In the genomic region with DNA sequence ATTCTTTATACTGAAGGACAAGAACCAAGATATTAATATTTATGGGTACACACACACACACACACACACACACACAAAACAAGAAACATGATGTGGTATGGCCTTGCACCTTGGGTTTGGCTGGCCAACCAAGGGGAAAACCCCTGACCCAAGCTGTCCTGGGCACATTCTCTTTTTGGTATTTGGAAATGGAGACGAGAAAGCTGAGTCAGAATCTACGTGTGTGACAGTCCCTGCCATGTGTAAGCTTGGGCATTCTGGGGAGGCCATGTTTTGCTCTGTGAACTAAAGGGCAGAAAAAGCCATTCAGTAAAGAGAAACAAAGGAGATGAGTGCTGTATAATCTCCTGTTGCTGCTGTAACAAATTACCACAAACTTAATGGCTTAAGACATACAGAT, we compare ENCODE assay signal across 17 cellular contexts. TPM values are rescaled to one million over a fixed set of nuclear protein-coding genes. Genes with fewer than 3 reads are reported as not detected.
DNase-seq lines count a peak whose midpoint lies in the region; ATAC-seq and TF ChIP-seq lines count a peak whose summit lies in the region.
"Had no signal": no experiment of that assay in that cellular context is flagged by ENCODE, and none has a peak within 500 bp of the region (broad histone marks: within the 10 kb centered on the region; RNA-seq: fewer than 3 reads in every experiment).

No MANE protein-coding gene starts in this region.

- H3K27ac ChIP-seq in CD4-positive, alpha-beta memory T cell (ENCODE audit: low read depth, low read length), result peak overlapping the region; percentile 27
- H3K27ac ChIP-seq in mesenchymal stem cell (ENCODE audit: low read length, poor library complexity, severe bottlenecking), result no peak overlapping the region
- H3K27ac ChIP-seq: C4-2B had no signal

- H3K9ac ChIP-seq in mesenchymal stem cell (ENCODE audit: low read length), result no peak overlapping the region

- POLR2A ChIA-PET in CD4-positive, alpha-beta memory T cell (lab: Charles Lee; ENCODE audit: partially characterized antibody), result interaction anchor here (1.6 to 6.1 kb wide), 2 partner anchors 25 to 33 kb away, joined by 5 to 81 read pairs; a partner anchor contains a TSS
- POLR2A ChIA-PET in activated CD8-positive, alpha-beta T cell treated with anti-CD3 and anti-CD28 coated beads for 36 hours (lab: Charles Lee), result interaction anchor here (0.8 to 2.1 kb wide), 5 partner anchors 15 to 75 kb away, joined by 3 to 4 read pairs (median 4); no protein-coding TSS in a partner anchor

- H3K36me3 Mint-ChIP-seq in CD4-positive, alpha-beta memory T cell, result no peaks in the 10 kb centered on the region
- peaks cover 3% of the 10 kb centered on the region for H3K36me3 Mint-ChIP-seq in activated CD8-positive, alpha-beta T cell treated with anti-CD3 and anti-CD28 coated beads for 36 hours (ENCODE audit: low read depth)
- H3K36me3 Mint-ChIP-seq: naive B cell had no signal

- peak overlapping the region; percentile 62 to 74 for H3K18ac ChIP-seq in mesenchymal stem cell (ENCODE audit: low read depth in 1 of 2, low read length in 2 of 2)

- TF ChIP-seq CTCF in activated CD8-positive, alpha-beta T cell treated with anti-CD3 and anti-CD28 coated beads for 36 hours (IDR thresholded peaks at IDR 0.05), result no peak

- H3K4me2 ChIP-seq in mesenchymal stem cell (ENCODE audit: low read length, poor library complexity, severe bottlenecking), result no peak overlapping the region

- no peak overlapping the region for H2BK15ac ChIP-seq in mesenchymal stem cell (ENCODE audit: low read depth, poor library complexity, severe bottlenecking)

- H3K9me3 ChIP-seq in CD4-positive, alpha-beta memory T cell (ENCODE audit: control insufficient read depth in 1 of 2, low read length in 2 of 2), result no peaks in the 10 kb centered on the region
- H3K9me3 ChIP-seq in mesenchymal stem cell (ENCODE audit: control insufficient read depth, low read length) (peaks cover 5% of the 10 kb centered on the region), MG63 (no peaks in the 10 kb centered on the region)
- H3K9me3 ChIP-seq: heart left ventricle, transverse colon had no signal

- peak overlapping the region in 1 of 2 experiments; percentile 95 for H3K4ac ChIP-seq in mesenchymal stem cell (ENCODE audit: low read depth in 1 of 2, low read length in 2 of 2)

- CTCF ChIA-PET in CD4-positive, alpha-beta memory T cell (lab: Charles Lee; ENCODE audit: partially characterized antibody), result interaction anchor here (1.1 to 2.0 kb wide), 3 partner anchors 33 to 84 kb away, joined by 3 to 12 read pairs (median 3); no protein-coding TSS in a partner anchor
- CTCF ChIA-PET in activated CD8-positive, alpha-beta T cell treated with anti-CD3 and anti-CD28 coated beads for 36 hours (lab: Charles Lee), result interaction anchor here (1.2 to 1.3 kb wide), 2 partner anchors 30 to 65 kb away, joined by 4 read pairs; no protein-coding TSS in a partner anchor

- H3K9me3 Mint-ChIP-seq in CD4-positive, alpha-beta memory T cell, result peaks cover 0 to 4% (median 0%) of the 10 kb centered on the region in 8 donors
- H3K9me3 Mint-ChIP-seq in activated CD8-positive, alpha-beta T cell treated with anti-CD3 and anti-CD28 coated beads for 36 hours, result no peaks in the 10 kb centered on the region

- H4K91ac ChIP-seq in mesenchymal stem cell (ENCODE audit: low read length), result no peak overlapping the region

- H2AFZ ChIP-seq in mesenchymal stem cell (ENCODE audit: low read depth, low read length), result peak overlapping the region; percentile 14

- intact Hi-C loops in CD4-positive, alpha-beta memory T cell (cut with micrococcal nuclease), result loop anchor here (5.0 kb wide), 1 partner anchor 53 kb away; no protein-coding TSS in a partner anchor
- intact Hi-C loops in activated CD8-positive, alpha-beta T cell treated with anti-CD3 and anti-CD28 coated beads for 36 hours (cut with micrococcal nuclease), result loop anchor here (5.0 kb wide), 2 partner anchors 32 to 53 kb away; no protein-coding TSS in a partner anchor

- no peak overlapping the region for H3K4me3 ChIP-seq in CD4-positive, alpha-beta memory T cell (ENCODE audit: low read length in 2 of 2)
- H3K4me3 ChIP-seq in mesenchymal stem cell (ENCODE audit: insufficient read depth in 1 of 2, low read depth in 1 of 2, low read length in 2 of 2) (no peak overlapping the region), MG63 (no peak overlapping the region)
- H3K4me3 ChIP-seq: heart left ventricle, transverse colon had no signal

- H3K4me3 Mint-ChIP-seq in CD4-positive, alpha-beta memory T cell, result peak overlapping the region in 4 of 8 donors; percentile 13 to 56 (median 32)
- H3K4me3 Mint-ChIP-seq in activated CD8-positive, alpha-beta T cell treated with anti-CD3 and anti-CD28 coated beads for 36 hours, result no peak overlapping the region
- H3K4me3 Mint-ChIP-seq: naive B cell had no signal

- no peak overlapping the region for H2BK120ac ChIP-seq in mesenchymal stem cell (ENCODE audit: low read depth, low read length)

- no peaks in the 10 kb centered on the region for H3K27me3 ChIP-seq in CD4-positive, alpha-beta memory T cell (ENCODE audit: insufficient read depth, low read length)
- H3K27me3 ChIP-seq in mesenchymal stem cell (ENCODE audit: control insufficient read depth in 1 of 2, insufficient read depth in 1 of 2, low read length in 2 of 2) (no peaks in the 10 kb centered on the region), MG63 (no peaks in the 10 kb centered on the region)
- H3K27me3 ChIP-seq: transverse colon had no signal

- peak overlapping the region; percentile 51 for H2BK5ac ChIP-seq in mesenchymal stem cell (ENCODE audit: low read depth, low read length, poor library complexity, severe bottlenecking)

- no peak overlapping the region for H3K23ac ChIP-seq in mesenchymal stem cell (ENCODE audit: low read length in 2 of 2)

- peaks cover 0 to 4% of the 10 kb centered on the region in 2 donors for H3K27me3 Mint-ChIP-seq in CD4-positive, alpha-beta memory T cell
- H3K27me3 Mint-ChIP-seq in activated CD8-positive, alpha-beta T cell treated with anti-CD3 and anti-CD28 coated beads for 36 hours, result peaks cover 1% of the 10 kb centered on the region

- no peaks in the 10 kb centered on the region for H3K36me3 ChIP-seq in CD4-positive, alpha-beta memory T cell (ENCODE audit: insufficient read depth, low read length)
- no peaks in the 10 kb centered on the region for H3K36me3 ChIP-seq in mesenchymal stem cell (ENCODE audit: control insufficient read depth in 1 of 2, insufficient read depth in 2 of 2, low read depth in 1 of 2, low read length in 2 of 2)
- H3K36me3 ChIP-seq in MG63, result no peaks in the 10 kb centered on the region
- H3K36me3 ChIP-seq: heart left ventricle, transverse colon had no signal

- H3K14ac ChIP-seq in mesenchymal stem cell (ENCODE audit: low read length in 2 of 2), result peak overlapping the region in 1 of 2 experiments; percentile 48

- WGBS in mesenchymal stem cell, result 25% methylated on average over 2 of the region's 2 CpGs

- H4K8ac ChIP-seq in mesenchymal stem cell (ENCODE audit: low read length), result peak overlapping the region; percentile 73

- peaks cover 59% of the 10 kb centered on the region for H3K4me1 ChIP-seq in CD4-positive, alpha-beta memory T cell (ENCODE audit: insufficient read depth, low read length)
- H3K4me1 ChIP-seq in mesenchymal stem cell (ENCODE audit: control insufficient read depth, insufficient read depth, low read depth, low read length), result peaks cover 6% of the 10 kb centered on the region

- peaks cover 44 to 70% (median 56%) of the 10 kb centered on the region in 4 donors for H3K4me1 Mint-ChIP-seq in CD4-positive, alpha-beta memory T cell
- peaks cover 54% of the 10 kb centered on the region for H3K4me1 Mint-ChIP-seq in activated CD8-positive, alpha-beta T cell treated with anti-CD3 and anti-CD28 coated beads for 36 hours (ENCODE audit: low read depth)

- peak; percentile 15 for ATAC-seq in activated CD8-positive, alpha-beta T cell treated with anti-CD3 and anti-CD28 coated beads for 36 hours
- ATAC-seq: heart left ventricle, left ventricle myocardium superior had no signal

- H3K27ac Mint-ChIP-seq in CD4-positive, alpha-beta memory T cell, result peak overlapping the region; percentile 26 to 90 (median 72)
- peak overlapping the region; percentile 96 for H3K27ac Mint-ChIP-seq in activated CD8-positive, alpha-beta T cell treated with anti-CD3 and anti-CD28 coated beads for 36 hours
- H3K27ac Mint-ChIP-seq: naive B cell had no signal

- H2AK5ac ChIP-seq in mesenchymal stem cell (ENCODE audit: low read length, severe bottlenecking), result peak overlapping the region; percentile 98

- no peaks in the 10 kb centered on the region for H3K79me1 ChIP-seq in mesenchymal stem cell (replicated peaks; ENCODE audit: low read length, poor library complexity, severe bottlenecking)

- H2BK12ac ChIP-seq in mesenchymal stem cell (ENCODE audit: low read length in 2 of 2), result peak overlapping the region; percentile 75 to 98

- no peak for DNase-seq in CD4-positive, alpha-beta memory T cell
- DNase-seq in ELR (ENCODE audit: low read depth) (peak; percentile 51), mesenchymal stem cell (peak; percentile 67), hypothalamus (lab: John Stamatoyannopoulos, UW) (no peak), MG63 (no peak), NOMO-1 treated with dmso at 0.1 percent for 144 hours (lab: John Stamatoyannopoulos, UW; ENCODE audit: unreplicated experiment) (no peak)
- DNase-seq in activated CD8-positive, alpha-beta T cell treated with anti-CD3 and anti-CD28 coated beads for 36 hours, result peak; percentile 57
- DNase-seq: aorta; cortex of kidney; heart left ventricle; left ventricle myocardium superior; naive B cell; SHP77; stimulated activated CD8-positive, alpha-beta memory T cell treated with anti-CD3 and anti-CD28 coated beads, Interleukin-4, amount 100 ng/mL, for 48 hours; transverse colon had no signal

RNA-seq across cellular contexts. Expression of a gene that starts 35.6 kb away (rescaled TPM):
- total RNA-seq in CD4-positive, alpha-beta memory T cell, result 10 to 100 TPM; 29.4 to 30.2 TPM
- polyA plus RNA-seq in CD4-positive, alpha-beta memory T cell, result 100 to 1,000 TPM; 241 to 259 TPM
- 10 to 100 TPM; 19.5 to 19.9 TPM for total RNA-seq in activated CD8-positive, alpha-beta T cell treated with anti-CD3 and anti-CD28 coated beads for 36 hours
- polyA plus RNA-seq in mesenchymal stem cell (2013, experiment 1 of 2), result 17.5 TPM
- 17.8 TPM for polyA plus RNA-seq in mesenchymal stem cell (2013, experiment 2 of 2)
- 0.39 and 2.7 TPM in 2 replicates for total RNA-seq in MG63 (2014; rRNA removed; shearing (Covaris generic); ENCODE audit: low replicate concordance)
- total RNA-seq: HT1080 had no signal

Comparison
In these comparisons a context has a peak if more than half of its experiments do, and no peak if none do; other contexts are left out.
1. DNase-seq: peak in ELR (single experiment), activated CD8-positive, alpha-beta T cell treated with anti-CD3 and anti-CD28 coated beads for 36 hours (single experiment) and mesenchymal stem cell (single experiment); none in CD4-positive, alpha-beta memory T cell (0 of 5), hypothalamus (0 of 51), MG63 (single experiment) and NOMO-1 treated with dmso at 0.1 percent for 144 hours (single experiment).